ENCODE assay signal across 19 cellular contexts in the genomic region with DNA sequence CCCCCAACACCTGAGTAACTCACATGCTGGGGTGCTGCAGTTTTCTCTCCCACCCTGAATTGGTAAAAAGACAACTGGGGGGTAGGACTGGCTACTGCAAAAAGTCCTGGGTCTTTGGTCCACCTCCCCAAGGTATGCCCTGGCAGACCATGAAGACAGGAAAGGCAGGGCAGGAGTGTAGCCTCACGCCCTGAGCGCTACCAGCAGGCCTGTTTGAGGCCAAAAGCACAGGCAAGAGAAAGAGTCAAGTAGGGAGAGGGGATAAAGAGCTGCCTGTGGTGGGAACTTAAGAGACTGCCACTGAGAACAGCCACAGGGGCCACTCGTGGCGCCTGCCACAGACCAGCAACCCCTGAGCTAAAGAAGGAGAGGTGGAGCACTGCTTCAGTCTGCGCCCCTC. TPM values are rescaled to one million over a fixed set of nuclear protein-coding genes. Genes with fewer than 3 reads are reported as not detected.
A peak's percentile ranks its signal among the peaks of the same experiment; 100 is the strongest.
DNase-seq lines count a peak whose midpoint lies in the region; ATAC-seq and TF ChIP-seq lines count a peak whose summit lies in the region.
"Had no signal": no experiment of that assay in that cellular context is flagged by ENCODE, and none has a peak within 500 bp of the region (broad histone marks: within the 10 kb centered on the region; RNA-seq: fewer than 3 reads in every experiment).

No MANE protein-coding gene starts in this region.

- CTCF ChIA-PET in activated naive CD4-positive, alpha-beta T cell treated with anti-CD3 and anti-CD28 coated beads for 36 hours (lab: Charles Lee): interaction anchor here (1.5 kb wide), 1 partner anchor 208 kb away, joined by 5 read pairs; no protein-coding TSS in a partner anchor

- peak overlapping the region; percentile 51 for H3K27ac Mint-ChIP-seq in activated naive CD4-positive, alpha-beta T cell treated with anti-CD3 and anti-CD28 coated beads for 36 hours
- H3K27ac Mint-ChIP-seq in HFFc6: peak overlapping the region; percentile 16; the same call in 1 of the 2 replicates
- peak overlapping the region; percentile 35 to 65 for H3K27ac Mint-ChIP-seq in effector memory CD8-positive, alpha-beta T cell
- peak overlapping the region; percentile 56 for H3K27ac Mint-ChIP-seq in stimulated activated naive B cell treated with anti-CD40 and anti-IgM and Interleukin-4, amounts not matched to agents 10 μg/mL and 1 μg/mL and 100 μg/mL, for 72 hours

- H3K27me3 Mint-ChIP-seq in activated naive CD4-positive, alpha-beta T cell treated with anti-CD3 and anti-CD28 coated beads for 36 hours (ENCODE audit: low read depth): no peaks in the 10 kb centered on the region
- H3K27me3 Mint-ChIP-seq in HFFc6 (ENCODE audit: insufficient read depth): no peaks in the 10 kb centered on the region; the same call in none of the 2 replicates
- H3K27me3 Mint-ChIP-seq in effector memory CD8-positive, alpha-beta T cell: no peaks in the 10 kb centered on the region
- no peaks in the 10 kb centered on the region for H3K27me3 Mint-ChIP-seq in stimulated activated naive B cell treated with anti-CD40 and anti-IgM and Interleukin-4, amounts not matched to agents 10 μg/mL and 1 μg/mL and 100 μg/mL, for 72 hours

- no peak overlapping the region for H3K4me3 Mint-ChIP-seq in activated naive CD4-positive, alpha-beta T cell treated with anti-CD3 and anti-CD28 coated beads for 36 hours
- H3K4me3 Mint-ChIP-seq in HFFc6: no peak overlapping the region
- no peak overlapping the region for H3K4me3 Mint-ChIP-seq in effector memory CD8-positive, alpha-beta T cell
- H3K4me3 Mint-ChIP-seq in stimulated activated naive B cell treated with anti-CD40 and anti-IgM and Interleukin-4, amounts not matched to agents 10 μg/mL and 1 μg/mL and 100 μg/mL, for 72 hours: no peak overlapping the region

- no peak for ATAC-seq in effector memory CD8-positive, alpha-beta T cell (replicated peaks)
- ATAC-seq in stimulated activated naive B cell treated with anti-CD40 and anti-IgM and Interleukin-4, amounts not matched to agents 10 μg/mL and 1 μg/mL and 100 μg/mL, for 72 hours (replicated peaks): no peak
- no peak for ATAC-seq in GM21447 (IDR thresholded peaks at IDR 0.05; ENCODE audit: unreplicated experiment)
- ATAC-seq: A549 had no signal

- intact Hi-C loops in activated naive CD4-positive, alpha-beta T cell treated with anti-CD3 and anti-CD28 coated beads for 36 hours (cut with micrococcal nuclease): no loop called here

- H3K36me3 Mint-ChIP-seq in activated naive CD4-positive, alpha-beta T cell treated with anti-CD3 and anti-CD28 coated beads for 36 hours (ENCODE audit: low read depth): peaks cover 38% of the 10 kb centered on the region
- H3K36me3 Mint-ChIP-seq in HFFc6 (ENCODE audit: low read depth): peaks cover 58% of the 10 kb centered on the region
- peaks cover 69% of the 10 kb centered on the region for H3K36me3 Mint-ChIP-seq in effector memory CD8-positive, alpha-beta T cell (ENCODE audit: insufficient read depth)
- peaks cover 48 to 71% of the 10 kb centered on the region in 2 donors for H3K36me3 Mint-ChIP-seq in stimulated activated naive B cell treated with anti-CD40 and anti-IgM and Interleukin-4, amounts not matched to agents 10 μg/mL and 1 μg/mL and 100 μg/mL, for 72 hours

- H3K9me3 Mint-ChIP-seq in activated naive CD4-positive, alpha-beta T cell treated with anti-CD3 and anti-CD28 coated beads for 36 hours: no peaks in the 10 kb centered on the region
- no peaks in the 10 kb centered on the region for H3K9me3 Mint-ChIP-seq in HFFc6
- no peaks in the 10 kb centered on the region for H3K9me3 Mint-ChIP-seq in effector memory CD8-positive, alpha-beta T cell
- no peaks in the 10 kb centered on the region for H3K9me3 Mint-ChIP-seq in stimulated activated naive B cell treated with anti-CD40 and anti-IgM and Interleukin-4, amounts not matched to agents 10 μg/mL and 1 μg/mL and 100 μg/mL, for 72 hours

- peaks cover under 1% of the 10 kb centered on the region for H3K4me1 Mint-ChIP-seq in activated naive CD4-positive, alpha-beta T cell treated with anti-CD3 and anti-CD28 coated beads for 36 hours (ENCODE audit: low read depth)
- no peaks in the 10 kb centered on the region; the same call in 1 of the 2 replicates for H3K4me1 Mint-ChIP-seq in HFFc6 (ENCODE audit: low read depth)
- H3K4me1 Mint-ChIP-seq in effector memory CD8-positive, alpha-beta T cell (ENCODE audit: low read depth in 2 of 2): peaks cover 4 to 5% of the 10 kb centered on the region in 2 donors
- H3K4me1 Mint-ChIP-seq in stimulated activated naive B cell treated with anti-CD40 and anti-IgM and Interleukin-4, amounts not matched to agents 10 μg/mL and 1 μg/mL and 100 μg/mL, for 72 hours: peaks cover 4 to 8% of the 10 kb centered on the region in 2 donors

- no peak for DNase-seq in activated naive CD4-positive, alpha-beta T cell treated with anti-CD3 and anti-CD28 coated beads for 36 hours
- no peak for DNase-seq in activated naive CD4-positive, alpha-beta T cell treated with Interleukin-2 at 50 U/mL for 16 hours
- no peak for DNase-seq in HFFc6
- DNase-seq in effector memory CD8-positive, alpha-beta T cell: no peak
- no peak for DNase-seq in stimulated activated naive B cell treated with anti-CD40 and anti-IgM and Interleukin-4, amounts not matched to agents 10 μg/mL and 1 μg/mL and 100 μg/mL, for 72 hours
- no peak for DNase-seq in effector CD4-positive, alpha-beta T cell
- DNase-seq: C1 segment of cervical spinal cord, COR-L47, DMS 273 treated with DMSO at 0.1 percent for 48 hours, DND-41, H7, NCI-H1417 treated with DMSO at 0.1 percent for 48 hours, NCI-H187 treated with DMSO at 0.1 percent for 48 hours, NCI-H2227 treated with DMSO at 0.1 percent for 48 hours, NCI-H510A treated with DMSO at 0.1 percent for 48 hours, NCI-H774, SHP77 had no signal

- no peak for TF ChIP-seq CTCF in HFFc6 (IDR thresholded peaks at IDR 0.05)

RNA-seq across cellular contexts. Expression of a gene that starts 13.8 kb away (rescaled TPM):
- 100 to 1,000 TPM; 368 to 369 TPM for total RNA-seq in activated naive CD4-positive, alpha-beta T cell treated with anti-CD3 and anti-CD28 coated beads for 36 hours
- total RNA-seq in HFFc6 (2021; fragmentation: NEBNext Ultra II Directional; extraction: Animal tissue kit (Norgen Biotek cat#: 25700)): 100 to 1,000 TPM; 232 to 273 (median 253) TPM

RNA-seq across cellular contexts. Expression of a gene that starts 18.2 kb away (rescaled TPM):
- total RNA-seq in activated naive CD4-positive, alpha-beta T cell treated with anti-CD3 and anti-CD28 coated beads for 36 hours: 1 to 10 TPM; 1.2 TPM
- 10 to 100 TPM; 59.7 to 73.5 (median 69.0) TPM for total RNA-seq in HFFc6 (2021; fragmentation: NEBNext Ultra II Directional; extraction: Animal tissue kit (Norgen Biotek cat#: 25700))

RNA-seq across cellular contexts. Expression of a gene that starts 33.0 kb away (rescaled TPM):
- 10 to 100 TPM; 30.1 to 33.4 TPM for total RNA-seq in activated naive CD4-positive, alpha-beta T cell treated with anti-CD3 and anti-CD28 coated beads for 36 hours
- 10 to 100 TPM; 48.7 to 61.8 (median 55.5) TPM for total RNA-seq in HFFc6 (2021; fragmentation: NEBNext Ultra II Directional; extraction: Animal tissue kit (Norgen Biotek cat#: 25700))

RNA-seq across cellular contexts. Expression of a gene that starts 36.2 kb away (rescaled TPM):
- 10 to 100 TPM; 35.1 to 35.8 TPM for total RNA-seq in activated naive CD4-positive, alpha-beta T cell treated with anti-CD3 and anti-CD28 coated beads for 36 hours
- 10 to 100 TPM; 35.0 to 38.7 (median 36.6) TPM for total RNA-seq in HFFc6 (2021; fragmentation: NEBNext Ultra II Directional; extraction: Animal tissue kit (Norgen Biotek cat#: 25700))

RNA-seq across cellular contexts. Expression of a gene that starts 58.8 kb away (rescaled TPM):
- 10 to 100 TPM; 18.6 to 21.9 TPM for total RNA-seq in activated naive CD4-positive, alpha-beta T cell treated with anti-CD3 and anti-CD28 coated beads for 36 hours
- total RNA-seq in HFFc6 (2021; fragmentation: NEBNext Ultra II Directional; extraction: Animal tissue kit (Norgen Biotek cat#: 25700)): 10 to 100 TPM; 11.0 to 13.7 (median 12.9) TPM

Comparison
In these comparisons a context has a peak if more than half of its experiments do, and no peak if none do; other contexts are left out.
1. RNA of a gene that starts 18.2 kb away (total RNA-seq): 59.7 to 73.5 TPM in HFFc6; 1.2 TPM in activated naive CD4-positive, alpha-beta T cell treated with anti-CD3 and anti-CD28 coated beads for 36 hours; every median in the first group is over 10 times any median in the second.
2. Peak in every context shown above with its lines, with median percentiles within 50 percentile points of each other: H3K27ac Mint-ChIP-seq.